12 cellular contexts compared by ENCODE assay signal in the genomic region with DNA sequence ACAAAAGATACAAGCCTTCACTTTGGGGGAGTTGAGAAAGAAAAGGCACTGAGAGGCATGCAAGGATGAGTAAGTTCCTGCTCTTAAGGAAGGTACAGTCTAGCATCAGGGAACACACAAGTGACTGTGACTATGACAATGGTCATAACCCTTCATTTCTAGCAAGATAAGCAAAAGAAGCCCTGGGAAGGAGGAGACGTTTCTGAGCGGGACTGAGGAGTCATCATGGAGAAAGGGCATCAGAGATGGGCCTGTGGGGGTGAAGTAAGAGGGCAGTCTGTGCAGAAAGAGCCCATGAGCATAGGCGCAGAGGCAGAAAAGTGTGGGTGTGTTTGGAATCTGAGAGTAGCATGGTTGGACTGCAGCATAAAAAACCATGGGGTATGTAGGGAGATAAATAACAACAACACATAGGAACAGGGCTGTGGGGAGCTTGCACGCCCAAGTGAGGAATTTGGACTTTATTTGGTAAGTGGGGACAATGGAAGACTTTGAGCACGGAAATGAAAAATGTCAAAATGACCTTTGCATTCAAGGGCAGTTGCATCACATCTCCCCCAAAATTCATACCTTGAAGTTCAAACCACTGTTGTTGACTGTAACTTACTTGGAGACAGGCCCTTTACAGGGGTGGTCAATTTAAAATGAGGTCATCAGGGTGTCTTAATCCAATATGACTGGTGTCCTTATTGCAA.
A peak's percentile ranks its signal among the peaks of the same experiment; 100 is the strongest.
DNase-seq lines count a peak whose midpoint lies in the region; ATAC-seq and TF ChIP-seq lines count a peak whose summit lies in the region.
"Had no signal": no experiment of that assay in that cellular context is flagged by ENCODE, and none has a peak within 500 bp of the region (broad histone marks: within the 10 kb centered on the region; RNA-seq: fewer than 3 reads in every experiment).

No MANE protein-coding gene starts in this region.

- H2BK12ac ChIP-seq in H9 (ENCODE audit: insufficient read length, low read depth, low read length), result no peak overlapping the region

- H4K20me1 ChIP-seq in H9 (ENCODE audit: control insufficient read depth, insufficient read depth, insufficient read length), result no peaks in the 10 kb centered on the region

- ATAC-seq in HG03025 (IDR thresholded peaks at IDR 0.05; ENCODE audit: low FRiP score, unreplicated experiment), result no peak
- ATAC-seq: mucosa of descending colon had no signal

- intact Hi-C loops in CD4-positive, alpha-beta memory T cell (cut with micrococcal nuclease), result no loop called here

- H3K79me2 ChIP-seq in H9 (ENCODE audit: insufficient read depth, low read length), result no peaks in the 10 kb centered on the region

- H3K14ac ChIP-seq in H9 (ENCODE audit: insufficient read depth, low read length), result no peak overlapping the region

- H3K36me3 ChIP-seq in adipocyte (ENCODE audit: control insufficient read depth, insufficient read depth, low read length, severe bottlenecking) (peaks cover 2% of the 10 kb centered on the region), skeletal muscle satellite cell (ENCODE audit: insufficient read depth, low read length) (no peaks in the 10 kb centered on the region)
- no peaks in the 10 kb centered on the region for H3K36me3 ChIP-seq in CD4-positive, alpha-beta memory T cell (ENCODE audit: insufficient read depth, low read length)
- H3K36me3 ChIP-seq: thoracic aorta had no signal

- no peak overlapping the region for H3T11ph ChIP-seq in H9 (ENCODE audit: low read length)

- H3K9me3 Mint-ChIP-seq in H9 (no peaks in the 10 kb centered on the region), glutamatergic neuron (ENCODE audit: unreplicated experiment) (peaks cover 2% of the 10 kb centered on the region)
- H3K9me3 Mint-ChIP-seq in CD4-positive, alpha-beta memory T cell, result peaks cover 0 to 3% (median 0%) of the 10 kb centered on the region in 8 donors
- H3K9me3 Mint-ChIP-seq: WTC11 had no signal

- H4K91ac ChIP-seq in H9 (ENCODE audit: insufficient read length, low read depth, low read length), result no peak overlapping the region

- H2BK15ac ChIP-seq in H9 (ENCODE audit: low read depth, low read length), result no peak overlapping the region; the same call in 1 of the 2 replicates

- POLR2A ChIA-PET in CD4-positive, alpha-beta memory T cell (lab: Charles Lee; ENCODE audit: partially characterized antibody), result no interaction called here

- no peaks in the 10 kb centered on the region for H3K36me3 Mint-ChIP-seq in H9 (ENCODE audit: insufficient read depth in 1 of 3, low read depth in 3 of 3)
- H3K36me3 Mint-ChIP-seq in glutamatergic neuron (ENCODE audit: unreplicated experiment), result no peaks in the 10 kb centered on the region
- H3K36me3 Mint-ChIP-seq in CD4-positive, alpha-beta memory T cell, result peaks cover 7 to 35% of the 10 kb centered on the region in 2 donors
- H3K36me3 Mint-ChIP-seq: WTC11 had no signal

- H2AK5ac ChIP-seq in H9 (ENCODE audit: insufficient read length, low read length), result no peak overlapping the region

- H3K27me3 Mint-ChIP-seq in H9 (ENCODE audit: low read depth) (no peaks in the 10 kb centered on the region; the same call in 1 of the 2 replicates), glutamatergic neuron (ENCODE audit: unreplicated experiment) (peaks cover 3% of the 10 kb centered on the region)
- H3K27me3 Mint-ChIP-seq in CD4-positive, alpha-beta memory T cell, result no peaks in the 10 kb centered on the region

- H3K9me3 ChIP-seq in H9 (ENCODE audit: control insufficient read depth, low read depth, low read length) (no peaks in the 10 kb centered on the region), adipocyte (ENCODE audit: control insufficient read depth, low read length) (no peaks in the 10 kb centered on the region), skeletal muscle satellite cell (replicated peaks; ENCODE audit: low read length) (no peaks in the 10 kb centered on the region)
- no peaks in the 10 kb centered on the region for H3K9me3 ChIP-seq in CD4-positive, alpha-beta memory T cell (ENCODE audit: control insufficient read depth in 1 of 2, low read length in 2 of 2)
- H3K9me3 ChIP-seq: mucosa of descending colon, thoracic aorta had no signal

- no peak for TF ChIP-seq CTCF in H9 (conservative IDR thresholded peaks at IDR 0.05)
- no peak for TF ChIP-seq CTCF in glutamatergic neuron (IDR thresholded peaks at IDR 0.05; ENCODE audit: partially characterized antibody, unreplicated experiment)

- no peaks in the 10 kb centered on the region for H3K23me2 ChIP-seq in H9 (ENCODE audit: insufficient read length, low read depth, low read length, poor library complexity, severe bottlenecking)

- CTCF ChIA-PET in CD4-positive, alpha-beta memory T cell (lab: Charles Lee; ENCODE audit: partially characterized antibody), result interaction anchor here (1.2 to 2.3 kb wide), 2 partner anchors 34 to 199 kb away, joined by 3 to 6 read pairs; no protein-coding TSS in a partner anchor

- H3K27ac Mint-ChIP-seq in H9 (peak overlapping the region in 2 of 3 experiments; percentile 8 to 69; a peak in 4 of 7 replicates), glutamatergic neuron (ENCODE audit: unreplicated experiment) (peak overlapping the region; percentile 77)
- H3K27ac Mint-ChIP-seq in CD4-positive, alpha-beta memory T cell, result peak overlapping the region in 1 of 7 donors; percentile 68
- H3K27ac Mint-ChIP-seq: WTC11 had no signal

- no peak overlapping the region for H2BK5ac ChIP-seq in H9 (ENCODE audit: insufficient read length, low read length)

- H4K5ac ChIP-seq in H9 (ENCODE audit: insufficient read length, low read depth, low read length), result no peak overlapping the region

- H3K18ac ChIP-seq in H9 (ENCODE audit: insufficient read length, low read depth, low read length), result no peak overlapping the region

- no peaks in the 10 kb centered on the region for H3K4me1 ChIP-seq in H9 (ENCODE audit: insufficient read depth, low read length)
- H3K4me1 ChIP-seq in adipocyte (ENCODE audit: control insufficient read depth, insufficient read depth, low read length), result peaks cover 31% of the 10 kb centered on the region
- H3K4me1 ChIP-seq in skeletal muscle satellite cell (ENCODE audit: control insufficient read depth, insufficient read depth, low read length), result peaks cover 24% of the 10 kb centered on the region
- H3K4me1 ChIP-seq in CD4-positive, alpha-beta memory T cell (ENCODE audit: insufficient read depth, low read length), result no peaks in the 10 kb centered on the region

- no peaks in the 10 kb centered on the region for H3K27me3 ChIP-seq in H9 (ENCODE audit: insufficient read depth, low read length)
- H3K27me3 ChIP-seq in adipocyte (replicated peaks; ENCODE audit: control insufficient read depth, insufficient read depth, low read length), result no peaks in the 10 kb centered on the region
- H3K27me3 ChIP-seq in skeletal muscle satellite cell (ENCODE audit: control insufficient read depth, insufficient read depth, low read length), result no peaks in the 10 kb centered on the region
- H3K27me3 ChIP-seq in CD4-positive, alpha-beta memory T cell (ENCODE audit: insufficient read depth, low read length), result no peaks in the 10 kb centered on the region

- no peak overlapping the region for H4K8ac ChIP-seq in H9 (replicated peaks; ENCODE audit: insufficient read length, low read depth, low read length)

- H3K4me3 ChIP-seq in adipocyte (ENCODE audit: low read length) (no peak overlapping the region), skeletal muscle satellite cell (ENCODE audit: low read length) (no peak overlapping the region)
- H3K4me3 ChIP-seq in CD4-positive, alpha-beta memory T cell (ENCODE audit: low read length in 2 of 2), result no peak overlapping the region
- H3K4me3 ChIP-seq: mucosa of descending colon, thoracic aorta had no signal

- H3K9ac ChIP-seq in H9 (ENCODE audit: extremely low read depth, insufficient read length, low read length), result no peak overlapping the region
- peak overlapping the region; percentile 10 for H3K9ac ChIP-seq in adipocyte (ENCODE audit: low read length)
- H3K9ac ChIP-seq in skeletal muscle satellite cell (ENCODE audit: low read depth, low read length), result peak overlapping the region; percentile 41

- H2BK20ac ChIP-seq in H9 (ENCODE audit: low read depth, low read length, poor library complexity, severe bottlenecking), result no peak overlapping the region

- no peak overlapping the region for H3K4me3 Mint-ChIP-seq in H9
- H3K4me3 Mint-ChIP-seq in glutamatergic neuron (ENCODE audit: unreplicated experiment), result no peak overlapping the region
- no peak overlapping the region for H3K4me3 Mint-ChIP-seq in CD4-positive, alpha-beta memory T cell
- H3K4me3 Mint-ChIP-seq: WTC11 had no signal

- H3K27ac ChIP-seq in H9 (ENCODE audit: insufficient read length, low read depth, low read length), result no peak overlapping the region
- H3K27ac ChIP-seq in CD4-positive, alpha-beta memory T cell (ENCODE audit: low read depth, low read length), result no peak overlapping the region
- H3K27ac ChIP-seq: thoracic aorta had no signal

- H2BK120ac ChIP-seq in H9 (ENCODE audit: low read depth, low read length, poor library complexity, severe bottlenecking), result no peak overlapping the region

- DNase-seq in H9 (no peak), adipocyte (ENCODE audit: low read depth) (peak; percentile 25), glutamatergic neuron (no peak), NCI-H345 (lab: John Stamatoyannopoulos, UW) (no peak), SIG-M5 treated with dmso at 0.1 percent for 504 hours (lab: John Stamatoyannopoulos, UW; ENCODE audit: unreplicated experiment) (no peak)
- no peak for DNase-seq in CD4-positive, alpha-beta memory T cell
- DNase-seq: COR-L47, mucosa of descending colon had no signal

- H3K4me2 ChIP-seq in H9 (ENCODE audit: insufficient read depth, insufficient read length, low read length) (no peak overlapping the region), skeletal muscle satellite cell (ENCODE audit: low read length) (peak overlapping the region; percentile 38)

- no CpG with 5 or more reads among the region's 5 CpGs for WGBS in H9 (ENCODE audit: extremely low coverage, insufficient read length, low lambda C conversion rate)

- no peak overlapping the region for H2AFZ ChIP-seq in H9 (ENCODE audit: low read length)

- no peak overlapping the region for H3K23ac ChIP-seq in H9 (ENCODE audit: insufficient read length, low read depth, low read length)

- no peak overlapping the region for H3K56ac ChIP-seq in H9 (ENCODE audit: insufficient read length, low read depth, low read length)

- peaks cover 8 to 10% of the 10 kb centered on the region in 2 experiments for H3K4me1 Mint-ChIP-seq in H9
- H3K4me1 Mint-ChIP-seq in glutamatergic neuron (ENCODE audit: low read depth, unreplicated experiment), result peaks cover 46% of the 10 kb centered on the region
- H3K4me1 Mint-ChIP-seq in CD4-positive, alpha-beta memory T cell, result peaks cover 15 to 26% (median 21%) of the 10 kb centered on the region in 4 donors

- H3K4ac ChIP-seq in H9 (ENCODE audit: low read depth, low read length), result no peak overlapping the region

- no peaks in the 10 kb centered on the region for H3K79me1 ChIP-seq in H9 (ENCODE audit: insufficient read depth, low read depth, low read length, poor library complexity, severe bottlenecking)
